ENCODE assay signal across 16 cellular contexts in genomic region chr19:33818426-33818825, GRCh38. TPM values are rescaled to one million over a fixed set of nuclear protein-coding genes. Genes with fewer than 3 reads are reported as not detected.
DNase-seq lines count a peak whose midpoint lies in the region; TF ChIP-seq lines count a peak whose summit lies in the region.
"Had no signal": no experiment of that assay in that cellular context is flagged by ENCODE, and none has a peak within 500 bp of the region (broad histone marks: within the 10 kb centered on the region; RNA-seq: fewer than 3 reads in every experiment).

No MANE protein-coding gene starts in this region.

- H3K4me1 ChIP-seq in endodermal cell (ENCODE audit: control insufficient read depth, insufficient read depth, low read length) (no peaks in the 10 kb centered on the region), stomach (peaks cover 19 to 42% (median 31%) of the 10 kb centered on the region in 4 donors)

- H3K27me3 Mint-ChIP-seq in activated naive CD8-positive, alpha-beta T cell = peaks cover 10% of the 10 kb centered on the region
- peaks cover 29% of the 10 kb centered on the region for H3K27me3 Mint-ChIP-seq in activated naive CD8-positive, alpha-beta T cell treated with anti-CD3 and anti-CD28 coated beads for 36 hours
- H3K27me3 Mint-ChIP-seq in endodermal cell (ENCODE audit: insufficient read depth) = peaks cover 23% of the 10 kb centered on the region

- no peaks in the 10 kb centered on the region for H3K36me3 ChIP-seq in H7 (replicated peaks; ENCODE audit: control insufficient read depth, insufficient read depth, low read length)
- H3K36me3 ChIP-seq in endodermal cell (ENCODE audit: control insufficient read depth, insufficient read depth, low read length) = peaks cover 7% of the 10 kb centered on the region
- peaks cover 0 to 12% (median 8%) of the 10 kb centered on the region in 4 donors for H3K36me3 ChIP-seq in stomach

- no peak for TF ChIP-seq EP300 in stomach (IDR thresholded peaks at IDR 0.05)

- POLR2A ChIA-PET in HEK293T (lab: Yijun Ruan, JAX) = interaction anchor here (1.1 kb wide), 1 partner anchor 21 kb away, joined by 4 read pairs; no protein-coding TSS in a partner anchor

- TF ChIP-seq CTCF in endodermal cell (conservative IDR thresholded peaks at IDR 0.05) = no peak
- no peak for TF ChIP-seq CTCF in stomach (IDR thresholded peaks at IDR 0.05)

- intact Hi-C loops in stomach (cut with DNase I; ENCODE audit: low total_unique reads) = no loop called here

- H3K9me3 ChIP-seq in endodermal cell (ENCODE audit: control insufficient read depth, low read length) (no peaks in the 10 kb centered on the region), stomach (no peaks in the 10 kb centered on the region)

- no peaks in the 10 kb centered on the region for H3K9me3 Mint-ChIP-seq in activated naive CD8-positive, alpha-beta T cell (ENCODE audit: low read depth)
- H3K9me3 Mint-ChIP-seq in activated naive CD8-positive, alpha-beta T cell treated with anti-CD3 and anti-CD28 coated beads for 36 hours = no peaks in the 10 kb centered on the region
- H3K9me3 Mint-ChIP-seq in endodermal cell = no peaks in the 10 kb centered on the region
- H3K9me3 Mint-ChIP-seq: activated CD8-positive, alpha-beta T cell treated with anti-CD3 and anti-CD28 coated beads for 36 hours had no signal

- peaks cover 7% of the 10 kb centered on the region for H3K4me1 Mint-ChIP-seq in activated naive CD8-positive, alpha-beta T cell (ENCODE audit: low read depth)
- peaks cover 14% of the 10 kb centered on the region for H3K4me1 Mint-ChIP-seq in activated naive CD8-positive, alpha-beta T cell treated with anti-CD3 and anti-CD28 coated beads for 36 hours
- no peaks in the 10 kb centered on the region for H3K4me1 Mint-ChIP-seq in endodermal cell

- no peaks in the 10 kb centered on the region for H3K36me3 Mint-ChIP-seq in activated naive CD8-positive, alpha-beta T cell
- no peaks in the 10 kb centered on the region for H3K36me3 Mint-ChIP-seq in activated naive CD8-positive, alpha-beta T cell treated with anti-CD3 and anti-CD28 coated beads for 36 hours
- H3K36me3 Mint-ChIP-seq in endodermal cell (ENCODE audit: low read depth) = peaks cover 7% of the 10 kb centered on the region

- no peak overlapping the region for H3K27ac Mint-ChIP-seq in activated naive CD8-positive, alpha-beta T cell
- H3K27ac Mint-ChIP-seq in activated naive CD8-positive, alpha-beta T cell treated with anti-CD3 and anti-CD28 coated beads for 36 hours = no peak overlapping the region
- H3K27ac Mint-ChIP-seq in endodermal cell = no peak overlapping the region
- H3K27ac Mint-ChIP-seq: activated CD8-positive, alpha-beta T cell treated with anti-CD3 and anti-CD28 coated beads for 36 hours had no signal

- H3K27ac ChIP-seq in endodermal cell (ENCODE audit: low read depth, low read length) (no peak overlapping the region), stomach (no peak overlapping the region)
- H3K27ac ChIP-seq: KMS-11 had no signal

- H3K4me3 Mint-ChIP-seq in activated naive CD8-positive, alpha-beta T cell = peak overlapping the region; percentile 36
- H3K4me3 Mint-ChIP-seq in activated naive CD8-positive, alpha-beta T cell treated with anti-CD3 and anti-CD28 coated beads for 36 hours = no peak overlapping the region
- H3K4me3 Mint-ChIP-seq in endodermal cell = no peak overlapping the region
- H3K4me3 Mint-ChIP-seq: activated CD8-positive, alpha-beta T cell treated with anti-CD3 and anti-CD28 coated beads for 36 hours had no signal

- WGBS in endodermal cell (ENCODE audit: insufficient coverage in 1 of 2, insufficient read length in 1 of 2), 2 experiments = 60 to 93% methylated on average over 1 to 3 of the region's 3 CpGs
- WGBS in stomach, 5 donors = 80 to 100% (median 90%) methylated on average over 2 to 3 of the region's 3 CpGs

- no peak for TF ChIP-seq POLR2A in stomach (IDR thresholded peaks at IDR 0.05)

- no peak for DNase-seq in activated naive CD8-positive, alpha-beta T cell treated with anti-CD3 and anti-CD28 coated beads for 36 hours
- DNase-seq in H7 (peak; percentile 33), endodermal cell (peak; percentile 38), stomach (peak; percentile 8), NCI-H2081 (lab: John Stamatoyannopoulos, UW) (no peak), HEK293T (ENCODE audit: extremely low spot score) (no peak)
- DNase-seq: activated CD8-positive, alpha-beta T cell treated with anti-CD3 and anti-CD28 coated beads for 36 hours; amniotic stem cell; caudate nucleus; effector CD4-positive, alpha-beta T cell; NCI-H1930; NCI-H446; occipital lobe; SW 1271 had no signal

- CTCF ChIA-PET in HEK293T (lab: Yijun Ruan, JAX) = no interaction called here

- H3K9ac ChIP-seq in endodermal cell (ENCODE audit: extremely low read depth, low read length, poor library complexity, severe bottlenecking) = no peak overlapping the region
- H3K9ac ChIP-seq: KMS-11 had no signal

- H3K4me3 ChIP-seq in H7 (ENCODE audit: insufficient read depth, low read depth, low read length) (no peak overlapping the region), endodermal cell (ENCODE audit: low read length) (no peak overlapping the region), stomach (no peak overlapping the region)

- H3K27me3 ChIP-seq in H7 (ENCODE audit: control insufficient read depth, insufficient read depth, low read length) = no peaks in the 10 kb centered on the region; the same call in none of the 2 replicates
- peaks cover 7% of the 10 kb centered on the region for H3K27me3 ChIP-seq in endodermal cell (ENCODE audit: control insufficient read depth, insufficient read depth, low read length, poor library complexity, severe bottlenecking)
- H3K27me3 ChIP-seq in stomach = peaks cover 0 to 5% (median 0%) of the 10 kb centered on the region in 3 donors

TF ChIP-seq in HEK293T, 16 proteins besides CTCF, POLR2A, EP300 and RAD21:
- TF ChIP-seq CTBP1 (IDR thresholded peaks at IDR 0.05; ENCODE audit: borderline replicate concordance) = no peak
- no peak for TF ChIP-seq TARDBP (IDR thresholded peaks at IDR 0.05)
- no peak for TF ChIP-seq SP1 (IDR thresholded peaks at IDR 0.05)
- no peak for TF ChIP-seq LEF1 (IDR thresholded peaks at IDR 0.05; ENCODE audit: borderline replicate concordance)

RNA-seq across cellular contexts. Expression of gene KCTD15, which starts 21.8 kb away (rescaled TPM):
- total RNA-seq in activated naive CD8-positive, alpha-beta T cell treated with anti-CD3 and anti-CD28 coated beads for 36 hours = 1 to 10 TPM; 7.5 to 9.9 TPM
- 44.9 and 47.4 TPM in 2 replicates for total RNA-seq in H7 (2014; rRNA removed; shearing (Covaris generic))
- total RNA-seq in endodermal cell (10 to 100 TPM; 36.6 to 61.8 TPM), stomach (100 to 1,000 TPM in 1 of 5 donors, 10 to 100 TPM in 4; 16.5 to 172 (median 32.4) TPM)
- 51.5 TPM for polyA plus RNA-seq in endodermal cell (2013, experiment 1 of 2)
- polyA plus RNA-seq in endodermal cell (2013, experiment 2 of 2) = 46.5 TPM
- polyA plus RNA-seq in stomach = 10 to 100 TPM; 14.1 to 28.8 (median 18.2) TPM

Comparison
In these comparisons a context has a peak if more than half of its experiments do, and no peak if none do; other contexts are left out.
1. DNase-seq: peak in H7 (single experiment), endodermal cell (single experiment) and stomach (single experiment); none in activated naive CD8-positive, alpha-beta T cell treated with anti-CD3 and anti-CD28 coated beads for 36 hours (single experiment), NCI-H2081 (0 of 2) and HEK293T (single experiment).